In genomic region chr16:8866118-8866883, GRCh38 we compare ENCODE assay signal across 8 cellular contexts. TPM values are rescaled to one million over a fixed set of nuclear protein-coding genes. Genes with fewer than 3 reads are reported as not detected.
A peak's percentile ranks its signal among the peaks of the same experiment; 100 is the strongest.
DNase-seq lines count a peak whose midpoint lies in the region; ATAC-seq, FAIRE-seq and TF ChIP-seq lines count a peak whose summit lies in the region.

No MANE protein-coding gene starts in this region.

- no peaks in the 10 kb centered on the region for H3K9me3 Mint-ChIP-seq in activated naive CD4-positive, alpha-beta T cell treated with anti-CD3 and anti-CD28 coated beads for 36 hours

- H3K27me3 ChIP-seq in right lobe of liver (no peaks in the 10 kb centered on the region), thyroid gland (no peaks in the 10 kb centered on the region)

- H3K36me3 ChIP-seq in right lobe of liver (no peaks in the 10 kb centered on the region), thyroid gland (no peaks in the 10 kb centered on the region)

- no peak for TF ChIP-seq POLR2A in right lobe of liver (IDR thresholded peaks at IDR 0.05)
- TF ChIP-seq POLR2A in thyroid gland (IDR thresholded peaks at IDR 0.05): no peak

- H3K27ac ChIP-seq in caudate nucleus (ENCODE audit: low read depth, low read length): peak overlapping the region; percentile 74
- peak overlapping the region; percentile 78 to 89 (median 89) for H3K27ac ChIP-seq in right lobe of liver
- peak overlapping the region; percentile 3 to 76 (median 75) for H3K27ac ChIP-seq in thyroid gland

- DNase-seq in activated naive CD4-positive, alpha-beta T cell treated with anti-CD3 and anti-CD28 coated beads for 36 hours: no peak
- DNase-seq in activated naive CD4-positive, alpha-beta T cell treated with Interleukin-2 at 50 U/mL for 16 hours: no peak
- peak in 55 of 61 donors; percentile 11 to 84 (median 49) for DNase-seq in caudate nucleus (lab: John Stamatoyannopoulos, UW)
- peak; percentile 72 to 76 (median 74) for DNase-seq in right lobe of liver
- DNase-seq in thyroid gland: peak; percentile 43 to 55
- DNase-seq in D721Med (ENCODE audit: insufficient read length, low spot score): no peak
- no peak for DNase-seq in GOT3 (lab: John Stamatoyannopoulos, UW)

- peaks cover 36% of the 10 kb centered on the region for H3K4me1 Mint-ChIP-seq in activated naive CD4-positive, alpha-beta T cell treated with anti-CD3 and anti-CD28 coated beads for 36 hours (ENCODE audit: low read depth)

- no peaks in the 10 kb centered on the region for H3K27me3 Mint-ChIP-seq in activated naive CD4-positive, alpha-beta T cell treated with anti-CD3 and anti-CD28 coated beads for 36 hours (ENCODE audit: low read depth)

- H3K36me3 Mint-ChIP-seq in activated naive CD4-positive, alpha-beta T cell treated with anti-CD3 and anti-CD28 coated beads for 36 hours (ENCODE audit: low read depth): peaks cover 5% of the 10 kb centered on the region

- H3K4me3 ChIP-seq in right lobe of liver: peak overlapping the region; percentile 88 to 99 (median 92)
- H3K4me3 ChIP-seq in thyroid gland (replicated peaks in 1 of 3): peak overlapping the region in 1 of 3 donors; percentile 55

- TF ChIP-seq CTCF in right lobe of liver (IDR thresholded peaks at IDR 0.05) (no peak), thyroid gland (IDR thresholded peaks at IDR 0.05) (no peak), D721Med (IDR thresholded peaks at IDR 0.05; ENCODE audit: insufficient read depth, missing control alignments) (no peak)

- CTCF ChIA-PET in activated naive CD4-positive, alpha-beta T cell treated with anti-CD3 and anti-CD28 coated beads for 36 hours (lab: Charles Lee): no interaction called here

- H3K9me3 ChIP-seq in right lobe of liver: no peaks in the 10 kb centered on the region
- H3K9me3 ChIP-seq in thyroid gland: no peaks in the 10 kb centered on the region

- no peak for FAIRE-seq in D721Med (lab: Jason Lieb, UNC)

- intact Hi-C loops in activated naive CD4-positive, alpha-beta T cell treated with anti-CD3 and anti-CD28 coated beads for 36 hours (cut with micrococcal nuclease): loop anchor here (5.0 kb wide), 1 partner anchor 299 kb away; no protein-coding TSS in a partner anchor
- intact Hi-C loops in right lobe of liver (cut with DNase I): loop anchor here in 1 of 2 donors (10.0 kb wide), 1 partner anchor 62 kb away; no protein-coding TSS in a partner anchor
- intact Hi-C loops in thyroid gland (cut with DNase I): no loop called here

- ATAC-seq in right lobe of liver (peak; percentile 2 to 11 (median 6)), HG03135 (IDR thresholded peaks at IDR 0.05; ENCODE audit: unreplicated experiment) (no peak)

- H3K27ac Mint-ChIP-seq in activated naive CD4-positive, alpha-beta T cell treated with anti-CD3 and anti-CD28 coated beads for 36 hours: no peak overlapping the region

- H3K4me1 ChIP-seq in right lobe of liver: peaks cover 0 to 62% (median 29%) of the 10 kb centered on the region in 4 donors
- H3K4me1 ChIP-seq in thyroid gland: peaks cover 38 to 52% of the 10 kb centered on the region in 2 donors

- H3K4me3 Mint-ChIP-seq in activated naive CD4-positive, alpha-beta T cell treated with anti-CD3 and anti-CD28 coated beads for 36 hours: peak overlapping the region; percentile 57

- 13% methylated on average over 17 of the region's 30 CpGs for WGBS in right lobe of liver (ENCODE audit: insufficient coverage, low coverage, low lambda C conversion rate, missing lambda C conversion rate)
- WGBS in thyroid gland, 2 donors: 31 to 48% methylated on average over 30 of the region's 30 CpGs

RNA-seq across cellular contexts. Expression of gene CARHSP1, which starts 2.5 kb away (rescaled TPM):
- 10 to 100 TPM; 46.5 to 49.6 TPM for total RNA-seq in activated naive CD4-positive, alpha-beta T cell treated with anti-CD3 and anti-CD28 coated beads for 36 hours
- total RNA-seq in right lobe of liver: 100 to 1,000 TPM in 1 of 6 experiments, 10 to 100 TPM in 5; 61.5 to 132 (median 73.1) TPM
- 10 to 100 TPM; 43.4 to 67.5 (median 61.1) TPM for total RNA-seq in thyroid gland

RNA-seq across cellular contexts. Expression of gene LITAFD, which starts 15.8 kb away (rescaled TPM):
- not detected for total RNA-seq in activated naive CD4-positive, alpha-beta T cell treated with anti-CD3 and anti-CD28 coated beads for 36 hours
- total RNA-seq in right lobe of liver (not detected), thyroid gland (not detected)

Comparison
In these comparisons a context has a peak if more than half of its experiments do, and no peak if none do; other contexts are left out.
1. DNase-seq: peak in caudate nucleus (55 of 61), right lobe of liver (3 of 3) and thyroid gland (2 of 2); none in activated naive CD4-positive, alpha-beta T cell treated with anti-CD3 and anti-CD28 coated beads for 36 hours (single experiment), activated naive CD4-positive, alpha-beta T cell treated with Interleukin-2 at 50 U/mL for 16 hours (single experiment), D721Med (single experiment) and GOT3 (single experiment).
2. Peak in every context shown above with its lines, with median percentiles within 50 percentile points of each other: H3K27ac ChIP-seq.